26 cellular contexts compared by ENCODE assay signal in genomic region chr1:14977338-14977931, GRCh38.
DNase-seq lines count a peak whose midpoint lies in the region; ATAC-seq, FAIRE-seq and TF ChIP-seq lines count a peak whose summit lies in the region.
"Had no signal": no experiment of that assay in that cellular context is flagged by ENCODE, and none has a peak within 500 bp of the region (broad histone marks: within the 10 kb centered on the region; RNA-seq: fewer than 3 reads in every experiment).

No MANE protein-coding gene starts in this region.

- in situ Hi-C loops in ACHN (cut with HindIII; ENCODE audit: low pct_ligation_motif_present, low pct_unique_long_range_greater_than_20kb, low sequenced_read_pairs), result no loop called here
- in situ Hi-C loops in IMR-90 (cut with MboI; ENCODE audit: low sequenced_read_pairs), result no loop called here
- in situ Hi-C loops in GM12878 (cut with MboI), result no loop called here

- H3K14ac ChIP-seq in IMR-90 (replicated peaks; ENCODE audit: low read depth, low read length), result no peak overlapping the region

- H2AFZ ChIP-seq in IMR-90 (replicated peaks; ENCODE audit: low read length, poor library complexity), result no peak overlapping the region
- no peak overlapping the region for H2AFZ ChIP-seq in GM12878 (ENCODE audit: control insufficient read depth, low read depth, low read length)

- H2AK9ac ChIP-seq in IMR-90 (replicated peaks; ENCODE audit: low read depth, low read length, poor library complexity), result peak overlapping the region; percentile 19

- no peak overlapping the region for H3K9ac ChIP-seq in IMR-90 (ENCODE audit: low read depth, low read length)
- no peak overlapping the region for H3K9ac ChIP-seq in GM12878 (ENCODE audit: control insufficient read depth, insufficient read depth, low read length)

- no peak for TF ChIP-seq CTCF in IMR-90 (conservative IDR thresholded peaks at IDR 0.05; ENCODE audit: low read depth, low read length)
- no peak for TF ChIP-seq CTCF in GM12878 (IDR thresholded peaks at IDR 0.05 in 2 of 3, conservative IDR thresholded peaks at IDR 0.05 in 1 of 3; ENCODE audit: control insufficient read depth in 2 of 3, extremely low read depth in 1 of 3, insufficient read depth in 1 of 3, low read depth in 3 of 3, low read length in 3 of 3)

- peaks cover 26 to 74% of the 10 kb centered on the region in 2 experiments for H3K79me1 ChIP-seq in IMR-90 (ENCODE audit: low read depth in 1 of 2, low read length in 2 of 2)

- H3K27me3 Mint-ChIP-seq in activated CD4-positive, alpha-beta memory T cell treated with anti-CD3 and anti-CD28 coated beads for 36 hours, result no peaks in the 10 kb centered on the region
- H3K27me3 Mint-ChIP-seq: activated B cell treated with CpG ODN at 0.5 μM for 24 hours; activated CD8-positive, alpha-beta T cell treated with anti-CD3 and anti-CD28 coated beads for 36 hours had no signal

- H3K4me2 ChIP-seq in IMR-90 (ENCODE audit: low read depth, low read length), result no peak overlapping the region
- H3K4me2 ChIP-seq in GM12878 (ENCODE audit: control insufficient read depth, insufficient read depth), result no peak overlapping the region

- 89% methylated on average over 3 of the region's 15 CpGs; no CpG with 5 or more reads in 1 of the 2 experiments for WGBS in IMR-90 (ENCODE audit: extremely low coverage in 2 of 2, insufficient read length in 1 of 2), 2 experiments
- WGBS in GM12878 (ENCODE audit: insufficient coverage, insufficient replicate concordance, low lambda C conversion rate, missing lambda C conversion rate), result 17% methylated on average over 14 of the region's 15 CpGs

- no peaks in the 10 kb centered on the region; the same call in 1 of the 2 replicates for H3K36me3 ChIP-seq in IMR-90 (ENCODE audit: control insufficient read depth, insufficient read depth, low read length)
- no peaks in the 10 kb centered on the region for H3K36me3 ChIP-seq in GM12878 (ENCODE audit: control insufficient read depth in 2 of 2, insufficient read depth in 2 of 2, low read length in 1 of 2)
- H3K36me3 ChIP-seq: heart left ventricle, pancreas, upper lobe of left lung had no signal

- no peak overlapping the region for H4K8ac ChIP-seq in IMR-90 (ENCODE audit: low read depth in 2 of 2, low read length in 2 of 2)

- no peak overlapping the region for H3K23ac ChIP-seq in IMR-90 (ENCODE audit: low read depth, low read length)

- H3K27ac Mint-ChIP-seq in activated naive CD4-positive, alpha-beta T cell treated with anti-CD3 and anti-CD28 coated beads, Interleukin-2, amount 50 U/mL, for 72 hours, result no peak overlapping the region
- no peak overlapping the region for H3K27ac Mint-ChIP-seq in activated CD4-positive, alpha-beta memory T cell treated with anti-CD3 and anti-CD28 coated beads for 36 hours
- H3K27ac Mint-ChIP-seq: activated B cell treated with CpG ODN at 0.5 μM for 24 hours; activated CD8-positive, alpha-beta T cell treated with anti-CD3 and anti-CD28 coated beads for 36 hours; endodermal cell; natural killer cell had no signal

- SMC1A ChIA-PET in GM12878 (lab: Charles Lee; ENCODE audit: uncharacterized antibody, unreplicated experiment), result no interaction called here

- H3K4me1 ChIP-seq in IMR-90 (ENCODE audit: control insufficient read depth, insufficient read depth, low read length) (peaks cover 14% of the 10 kb centered on the region), GM12878 (ENCODE audit: control insufficient read depth, insufficient read depth, low read length) (no peaks in the 10 kb centered on the region)
- H3K4me1 ChIP-seq: Caco-2, pancreas had no signal

- FAIRE-seq in GM12878 (lab: Jason Lieb, UNC) (no peak), GM19239 (lab: Jason Lieb, UNC) (no peak)
- FAIRE-seq: colon, GM18507, pancreas had no signal

- TF ChIP-seq POLR2A in IMR-90 (IDR thresholded peaks at IDR 0.05; ENCODE audit: low read depth, low read length), result no peak
- no peak for TF ChIP-seq POLR2A in GM12878 (IDR thresholded peaks at IDR 0.05; ENCODE audit: low read depth, low read length)

- H3K4me1 Mint-ChIP-seq in activated CD4-positive, alpha-beta memory T cell treated with anti-CD3 and anti-CD28 coated beads for 36 hours (ENCODE audit: low read depth), result no peaks in the 10 kb centered on the region
- H3K4me1 Mint-ChIP-seq: activated B cell treated with CpG ODN at 0.5 μM for 24 hours, endodermal cell, natural killer cell had no signal

- H2AK5ac ChIP-seq in IMR-90 (ENCODE audit: low read depth, low read length), result no peak overlapping the region

- H3K4me3 ChIP-seq in IMR-90 (ENCODE audit: insufficient read depth, low read depth, low read length), result no peak overlapping the region
- H3K4me3 ChIP-seq in GM12878, result no peak overlapping the region
- H3K4me3 ChIP-seq: heart left ventricle, pancreas, SK-N-MC, upper lobe of left lung had no signal

- H3K4me3 Mint-ChIP-seq in activated CD4-positive, alpha-beta memory T cell treated with anti-CD3 and anti-CD28 coated beads for 36 hours, result no peak overlapping the region
- H3K4me3 Mint-ChIP-seq: activated B cell treated with CpG ODN at 0.5 μM for 24 hours; activated CD8-positive, alpha-beta T cell treated with anti-CD3 and anti-CD28 coated beads for 36 hours; endodermal cell; natural killer cell had no signal

- no peak overlapping the region for H3K27ac ChIP-seq in IMR-90 (ENCODE audit: insufficient read depth, low read length)
- no peak overlapping the region for H3K27ac ChIP-seq in GM12878 (ENCODE audit: control insufficient read depth, insufficient read depth)
- H3K27ac ChIP-seq: heart left ventricle, pancreas, SK-N-MC, upper lobe of left lung had no signal

- H2BK20ac ChIP-seq in IMR-90 (ENCODE audit: low read depth, low read length), result no peak overlapping the region

- H3K18ac ChIP-seq in IMR-90 (ENCODE audit: low read depth, low read length), result no peak overlapping the region

- BruUV-seq in IMR-90 (replicated peaks; lab: Mats Ljungman, UMichigan) (no TSS peak), GM12878 (replicated peaks; lab: Mats Ljungman, UMichigan) (no TSS peak)

- no peak for TF ChIP-seq EP300 in GM12878 (IDR thresholded peaks at IDR 0.05; ENCODE audit: borderline replicate concordance in 1 of 2, control insufficient read depth in 1 of 2, low read depth in 2 of 2, low read length in 2 of 2)

- POLR2A ChIA-PET in IMR-90 (lab: Charles Lee; ENCODE audit: unreplicated experiment), result no interaction called here
- POLR2A ChIA-PET in GM12878 (lab: Charles Lee), result no interaction called here
- POLR2A ChIA-PET in activated CD4-positive, alpha-beta memory T cell treated with anti-CD3 and anti-CD28 coated beads for 36 hours (lab: Charles Lee), result no interaction called here

- peaks cover 0 to 5% of the 10 kb centered on the region in 2 donors for H3K36me3 Mint-ChIP-seq in activated naive CD4-positive, alpha-beta T cell treated with anti-CD3 and anti-CD28 coated beads, Interleukin-2, amount 50 U/mL, for 72 hours
- H3K36me3 Mint-ChIP-seq in activated CD4-positive, alpha-beta memory T cell treated with anti-CD3 and anti-CD28 coated beads for 36 hours, result no peaks in the 10 kb centered on the region
- H3K36me3 Mint-ChIP-seq: natural killer cell had no signal

- H3K9me3 ChIP-seq in IMR-90 (ENCODE audit: control insufficient read depth, insufficient read depth, low read length) (peaks cover 4% of the 10 kb centered on the region), GM12878 (replicated peaks; ENCODE audit: control insufficient read depth, insufficient read depth, low read length) (no peaks in the 10 kb centered on the region; the same call in 2 of the 3 replicates)
- H3K9me3 ChIP-seq: Caco-2, pancreas had no signal

- TF ChIP-seq RAD21 in IMR-90 (IDR thresholded peaks at IDR 0.05; ENCODE audit: low read length) (no peak), GM12878 (IDR thresholded peaks at IDR 0.05; ENCODE audit: insufficient read depth, low read depth, low read length) (no peak)

- no peak overlapping the region for H2BK5ac ChIP-seq in IMR-90 (ENCODE audit: low read depth, low read length, poor library complexity, severe bottlenecking)

- H3K79me2 ChIP-seq in GM12878 (ENCODE audit: control insufficient read depth, insufficient read depth, low read length), result no peaks in the 10 kb centered on the region

- intact Hi-C loops in IMR-90 (cut with micrococcal nuclease) (no loop called here), GM12878 (cut with micrococcal nuclease; ENCODE audit: unreplicated experiment) (no loop called here)
- intact Hi-C loops in activated CD4-positive, alpha-beta memory T cell treated with anti-CD3 and anti-CD28 coated beads for 36 hours (cut with micrococcal nuclease), result no loop called here

- dilution Hi-C loops in IMR-90 (cut with HindIII; ENCODE audit: low sequenced_read_pairs, unreplicated experiment), result no loop called here

- no peak overlapping the region for H3K4ac ChIP-seq in IMR-90 (ENCODE audit: low read depth, low read length)

- ATAC-seq in IMR-90 (ENCODE audit: low read depth), result no peak
- ATAC-seq in GM12878, result no peak
- no peak for ATAC-seq in activated naive CD4-positive, alpha-beta T cell treated with anti-CD3 and anti-CD28 coated beads, Interleukin-2, amount 50 U/mL, for 72 hours
- ATAC-seq: activated CD8-positive, alpha-beta T cell treated with anti-CD3 and anti-CD28 coated beads for 36 hours; left ventricle myocardium superior; natural killer cell; sciatic nerve had no signal

- H4K20me1 ChIP-seq in IMR-90 (ENCODE audit: insufficient read depth, low read length) (peaks cover 33% of the 10 kb centered on the region), GM12878 (ENCODE audit: control insufficient read depth, insufficient read depth) (no peaks in the 10 kb centered on the region)

- no peak overlapping the region for H4K91ac ChIP-seq in IMR-90 (ENCODE audit: insufficient read depth, low read depth, low read length)

- RAD21 ChIA-PET in GM12878 (lab: Charles Lee; ENCODE audit: unreplicated experiment), result no interaction called here

- no peak overlapping the region for H2BK15ac ChIP-seq in IMR-90 (ENCODE audit: low read depth, low read length)

- H4K5ac ChIP-seq in IMR-90 (ENCODE audit: low read depth, low read length), result no peak overlapping the region

- CTCF ChIA-PET in IMR-90 (lab: Yijun Ruan, JAX) (no interaction called here), GM12878 (lab: Yijun Ruan, JAX) (no interaction called here)
- CTCF ChIA-PET in activated CD4-positive, alpha-beta memory T cell treated with anti-CD3 and anti-CD28 coated beads for 36 hours (lab: Charles Lee), result no interaction called here

- DNase-seq in ACHN (peak; percentile 91), IMR-90 (no peak), GM12878 (ENCODE audit: low read depth, low spot score) (no peak), kidney glomerular epithelial cell (lab: John Stamatoyannopoulos, UW) (peak; percentile 88), NCI-H524 (lab: John Stamatoyannopoulos, UW) (no peak), GM19239 (ENCODE audit: insufficient read length, low spot score) (no peak)
- no peak for DNase-seq in activated naive CD4-positive, alpha-beta T cell treated with anti-CD3 and anti-CD28 coated beads, Interleukin-2, amount 50 U/mL, for 72 hours (ENCODE audit: low spot score in 2 of 2)
- DNase-seq in activated CD4-positive, alpha-beta memory T cell treated with anti-CD3 and anti-CD28 coated beads for 36 hours, result no peak
- DNase-seq: activated B cell treated with CpG ODN at 0.5 μM for 24 hours; activated CD8-positive, alpha-beta T cell treated with anti-CD3 and anti-CD28 coated beads for 36 hours; activated gamma-delta T cell; Caco-2; endodermal cell; heart left ventricle; left ventricle myocardium superior; midbrain; natural killer cell; NCI-H1417 treated with DMSO at 0.1 percent for 48 hours; NCI-H2107; NCI-H510A; upper lobe of left lung had no signal

- H3K9me3 Mint-ChIP-seq in activated naive CD4-positive, alpha-beta T cell treated with anti-CD3 and anti-CD28 coated beads, Interleukin-2, amount 50 U/mL, for 72 hours, result peaks cover 4 to 11% of the 10 kb centered on the region in 2 donors
- peaks cover 10% of the 10 kb centered on the region for H3K9me3 Mint-ChIP-seq in activated CD4-positive, alpha-beta memory T cell treated with anti-CD3 and anti-CD28 coated beads for 36 hours
- H3K9me3 Mint-ChIP-seq: activated B cell treated with CpG ODN at 0.5 μM for 24 hours, natural killer cell had no signal

- no peak overlapping the region for H3K56ac ChIP-seq in IMR-90 (ENCODE audit: extremely low read depth, insufficient read depth, low read length)

- H3K9me1 ChIP-seq in IMR-90 (ENCODE audit: insufficient read depth, low read length), result peaks cover 22% of the 10 kb centered on the region

- H3K27me3 ChIP-seq in IMR-90 (ENCODE audit: control insufficient read depth, insufficient read depth, low read length), result no peaks in the 10 kb centered on the region
- no peaks in the 10 kb centered on the region for H3K27me3 ChIP-seq in GM12878 (replicated peaks in 1 of 2; ENCODE audit: control insufficient read depth in 2 of 2, insufficient read depth in 2 of 2, low read length in 1 of 2)
- H3K27me3 ChIP-seq: heart left ventricle, pancreas, upper lobe of left lung had no signal

- H2BK120ac ChIP-seq in IMR-90 (ENCODE audit: low read depth, low read length), result no peak overlapping the region

Comparison
In these comparisons a context has a peak if more than half of its experiments do, and no peak if none do; other contexts are left out.
1. DNase-seq: peak in ACHN (single experiment) and kidney glomerular epithelial cell (single experiment); none in IMR-90 (single experiment), GM12878 (single experiment), NCI-H524 (0 of 2), GM19239 (single experiment), activated naive CD4-positive, alpha-beta T cell treated with anti-CD3 and anti-CD28 coated beads, Interleukin-2, amount 50 U/mL, for 72 hours (0 of 2) and activated CD4-positive, alpha-beta memory T cell treated with anti-CD3 and anti-CD28 coated beads for 36 hours (single experiment).